5 cellular contexts compared by ENCODE assay signal in genomic region chr4:168572002-168572401, GRCh38.
"Had no signal": no experiment of that assay in that cellular context is flagged by ENCODE, and none has a peak within 500 bp of the region (broad histone marks: within the 10 kb centered on the region; RNA-seq: fewer than 3 reads in every experiment).

No MANE protein-coding gene starts in this region.

- H3K9me3 Mint-ChIP-seq: GM23338, H9, HFFc6 had no signal

- H3K4me1 Mint-ChIP-seq: GM23338 had no signal

- H3K27me3 Mint-ChIP-seq: IgD-negative memory B cell had no signal

- H2AFZ ChIP-seq: GM23338 had no signal

- H3K4me2 ChIP-seq: GM23338 had no signal

- ATAC-seq: GM23338 had no signal

- H3K27ac Mint-ChIP-seq: GM23338, HFFc6, IgD-negative memory B cell had no signal

- DNase-seq: H9, HCEC 1CT, HFFc6 had no signal

- H3K36me3 Mint-ChIP-seq: IgD-negative memory B cell had no signal

- H3K4me3 Mint-ChIP-seq: GM23338, H9, HFFc6, IgD-negative memory B cell had no signal

- H3K4me3 ChIP-seq: GM23338 had no signal
